Comparison of ENCODE assay signal across 19 cellular contexts in the genomic region with DNA sequence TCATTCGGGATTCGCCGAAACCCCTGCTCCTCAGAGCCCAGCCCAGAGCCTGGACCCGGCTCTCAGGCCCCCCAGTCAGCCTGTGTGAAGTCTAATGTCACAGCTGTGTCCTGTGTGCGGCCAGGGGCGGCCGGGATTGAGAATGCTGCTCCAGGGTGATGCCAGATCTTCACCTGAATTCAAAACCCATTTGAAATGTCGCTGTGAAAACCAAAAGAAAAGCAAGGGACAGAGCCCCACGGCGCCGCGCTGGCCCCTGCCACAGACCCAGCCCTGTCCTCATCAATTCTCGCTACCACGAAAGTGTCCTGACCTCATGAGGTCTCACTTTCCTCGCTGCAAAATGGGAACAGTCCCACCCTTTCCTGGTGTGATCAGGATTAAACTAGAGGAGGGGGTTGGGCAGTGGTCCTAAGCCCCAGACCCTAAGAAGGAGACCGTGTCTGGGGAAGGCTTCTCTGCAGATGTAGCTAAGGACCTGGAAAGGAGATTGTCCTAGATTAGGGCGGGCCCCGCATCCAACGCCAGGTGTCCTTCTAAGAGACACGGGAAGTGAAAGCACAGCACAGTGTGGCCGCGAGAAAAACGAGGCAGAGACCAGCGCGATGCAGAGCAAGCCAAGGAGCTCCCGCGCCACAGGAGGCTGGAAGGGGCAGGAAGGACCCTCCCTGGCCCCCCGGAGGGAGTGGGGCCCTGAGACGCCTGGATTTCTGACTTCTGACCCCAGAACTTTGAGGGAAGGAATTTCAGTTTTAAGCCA. TPM values are rescaled to one million over a fixed set of nuclear protein-coding genes. Genes with fewer than 3 reads are reported as not detected.
A peak's percentile ranks its signal among the peaks of the same experiment; 100 is the strongest.
DNase-seq lines count a peak whose midpoint lies in the region; ATAC-seq and TF ChIP-seq lines count a peak whose summit lies in the region.
"Had no signal": no experiment of that assay in that cellular context is flagged by ENCODE, and none has a peak within 500 bp of the region (broad histone marks: within the 10 kb centered on the region; RNA-seq: fewer than 3 reads in every experiment).

No MANE protein-coding gene starts in this region.

- no peaks in the 10 kb centered on the region for H3K4me1 ChIP-seq in gastrocnemius medialis

- H3K27ac ChIP-seq in gastrocnemius medialis = no peak overlapping the region
- H3K27ac ChIP-seq: C4-2B had no signal

- DNase-seq in COLO668 (lab: John Stamatoyannopoulos, UW; ENCODE audit: unreplicated experiment) (peak; percentile 47), NCI-H774 (lab: John Stamatoyannopoulos, UW) (peak; percentile 61), mesenteric fat pad (ENCODE audit: low spot score) (peak; percentile 86), gastrocnemius medialis (no peak), OCI-M1 (lab: John Stamatoyannopoulos, UW) (no peak)
- DNase-seq: CD8-positive, alpha-beta memory T cell; DMS53; H7; NCI-H1105; NCI-H146; NCI-H2029 treated with DMSO at 0.1 percent for 48 hours; NCI-H226; NCI-H510A treated with DMSO at 0.1 percent for 48 hours; NCI-H748 treated with DMSO at 0.1 percent for 48 hours had no signal

- no peak for TF ChIP-seq CTCF in gastrocnemius medialis (IDR thresholded peaks at IDR 0.05 in 4 of 5, conservative IDR thresholded peaks at IDR 0.05 in 1 of 5)

- no peaks in the 10 kb centered on the region for H3K9me3 ChIP-seq in gastrocnemius medialis

- H3K27me3 ChIP-seq in gastrocnemius medialis = peaks cover 16 to 24% (median 23%) of the 10 kb centered on the region in 3 donors

- TF ChIP-seq POLR2A in gastrocnemius medialis (IDR thresholded peaks at IDR 0.05) = no peak

- intact Hi-C loops in gastrocnemius medialis (cut with DNase I; ENCODE audit: low total_unique reads) = loop anchor here (10.0 kb wide), 1 partner anchor 787 kb away; no protein-coding TSS in a partner anchor

- no peaks in the 10 kb centered on the region for H3K36me3 ChIP-seq in gastrocnemius medialis

- no peak overlapping the region for H3K4me3 ChIP-seq in gastrocnemius medialis

- in situ Hi-C loops in gastrocnemius medialis (cut with MboI; ENCODE audit: low sequenced_read_pairs in 4 of 4) = no loop called here

- peak; percentile 36; the same call in 2 of the 3 replicates for ATAC-seq in SK-N-SH treated with all-trans-retinoic acid at 6 μM for 48 hours
- ATAC-seq in gastrocnemius medialis = no peak
- ATAC-seq in GM18858 (IDR thresholded peaks at IDR 0.05; ENCODE audit: unreplicated experiment) = no peak
- no peak for ATAC-seq in HG03097 (IDR thresholded peaks at IDR 0.05; ENCODE audit: low FRiP score, unreplicated experiment)

TF ChIP-seq in SK-N-SH treated with all-trans-retinoic acid at 6 μM for 48 hours, 23 proteins besides CTCF, POLR2A, EP300 and RAD21:
- no peak for TF ChIP-seq PPARA (CRISPR knock-in tag; IDR thresholded peaks at IDR 0.05; ENCODE audit: borderline replicate concordance)
- TF ChIP-seq OSR1 (CRISPR knock-in tag; IDR thresholded peaks at IDR 0.05) = no peak
- no peak for TF ChIP-seq ZNF70 (CRISPR knock-in tag; IDR thresholded peaks at IDR 0.05)
- no peak for TF ChIP-seq ZC3H10 (CRISPR knock-in tag; IDR thresholded peaks at IDR 0.05)
- no peak for TF ChIP-seq ISL1 (CRISPR knock-in tag; IDR thresholded peaks at IDR 0.05)
- TF ChIP-seq TSHZ2 (CRISPR knock-in tag; IDR thresholded peaks at IDR 0.05) = no peak
- no peak for TF ChIP-seq ZFP30 (CRISPR knock-in tag; IDR thresholded peaks at IDR 0.05)
- no peak for TF ChIP-seq ZNF8 (CRISPR knock-in tag; IDR thresholded peaks at IDR 0.05)
- TF ChIP-seq TOX (CRISPR knock-in tag; IDR thresholded peaks at IDR 0.05; ENCODE audit: borderline replicate concordance) = no peak
- no peak for TF ChIP-seq BACH2 (CRISPR knock-in tag; IDR thresholded peaks at IDR 0.05; ENCODE audit: borderline replicate concordance)
- TF ChIP-seq ZFP3 (CRISPR knock-in tag; IDR thresholded peaks at IDR 0.05) = no peak
- no peak for TF ChIP-seq ARNTL (CRISPR knock-in tag; IDR thresholded peaks at IDR 0.05; ENCODE audit: borderline replicate concordance, low read depth)
- TF ChIP-seq, protein P1, sequence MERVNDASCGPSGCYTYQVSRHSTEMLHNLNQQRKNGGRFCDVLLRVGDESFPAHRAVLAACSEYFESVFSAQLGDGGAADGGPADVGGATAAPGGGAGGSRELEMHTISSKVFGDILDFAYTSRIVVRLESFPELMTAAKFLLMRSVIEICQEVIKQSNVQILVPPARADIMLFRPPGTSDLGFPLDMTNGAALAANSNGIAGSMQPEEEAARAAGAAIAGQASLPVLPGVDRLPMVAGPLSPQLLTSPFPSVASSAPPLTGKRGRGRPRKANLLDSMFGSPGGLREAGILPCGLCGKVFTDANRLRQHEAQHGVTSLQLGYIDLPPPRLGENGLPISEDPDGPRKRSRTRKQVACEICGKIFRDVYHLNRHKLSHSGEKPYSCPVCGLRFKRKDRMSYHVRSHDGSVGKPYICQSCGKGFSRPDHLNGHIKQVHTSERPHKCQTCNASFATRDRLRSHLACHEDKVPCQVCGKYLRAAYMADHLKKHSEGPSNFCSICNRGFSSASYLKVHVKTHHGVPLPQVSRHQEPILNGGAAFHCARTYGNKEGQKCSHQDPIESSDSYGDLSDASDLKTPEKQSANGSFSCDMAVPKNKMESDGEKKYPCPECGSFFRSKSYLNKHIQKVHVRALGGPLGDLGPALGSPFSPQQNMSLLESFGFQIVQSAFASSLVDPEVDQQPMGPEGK (CRISPR knock-in tag; IDR thresholded peaks at IDR 0.05; ENCODE audit: borderline replicate concordance) = no peak
- TF ChIP-seq RARB (CRISPR knock-in tag; IDR thresholded peaks at IDR 0.05) = no peak
- no peak for TF ChIP-seq CSRNP3 (CRISPR knock-in tag; IDR thresholded peaks at IDR 0.05)
- TF ChIP-seq ESRRG (CRISPR knock-in tag; IDR thresholded peaks at IDR 0.05) = no peak
TF ChIP-seq in SK-N-SH treated with all-trans-retinoic acid at 6 μM for 48 hours: peak in this region for 0.

RNA-seq across cellular contexts. Expression of gene SPACA7, which starts 34.0 kb away (rescaled TPM):
- total RNA-seq in mesenteric fat pad (not detected), gastrocnemius medialis (not detected)
- total RNA-seq: A172; CD8-positive, alpha-beta memory T cell; H7 had no signal

Comparison
In these comparisons a context has a peak if more than half of its experiments do, and no peak if none do; other contexts are left out.
1. DNase-seq: peak in COLO668 (single experiment), NCI-H774 (single experiment) and mesenteric fat pad (single experiment); none in gastrocnemius medialis (0 of 2) and OCI-M1 (single experiment).